28 cellular contexts compared by ENCODE assay signal in the genomic region with DNA sequence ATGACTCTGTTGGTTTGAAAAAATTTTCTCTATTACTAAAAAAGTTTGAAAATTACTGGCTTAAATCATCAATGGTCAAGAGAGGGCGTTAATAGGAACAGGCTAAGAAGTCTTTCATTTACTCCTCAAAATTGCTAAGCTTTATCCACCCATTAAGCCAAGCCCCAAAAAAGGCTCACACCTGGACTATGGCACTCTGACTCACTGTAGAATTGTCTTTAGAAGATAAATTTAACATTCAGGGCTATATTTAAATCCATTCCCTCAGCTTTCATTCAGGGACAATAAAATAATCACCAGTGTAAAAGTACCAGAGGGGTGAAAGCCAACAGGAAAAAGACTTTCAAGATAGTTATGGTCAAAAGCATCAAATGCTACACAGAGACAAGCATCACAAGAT.
"Had no signal": no experiment of that assay in that cellular context is flagged by ENCODE, and none has a peak within 500 bp of the region (broad histone marks: within the 10 kb centered on the region; RNA-seq: fewer than 3 reads in every experiment).

No MANE protein-coding gene starts in this region.

- H3K27ac ChIP-seq: neural progenitor cell, ovary, parathyroid adenoma, psoas muscle, right lobe of liver, sigmoid colon, skin epidermis, suprapubic skin, testis, tibial artery, transverse colon, upper lobe of right lung, vagina had no signal

- H3K4me1 ChIP-seq: parathyroid adenoma, psoas muscle, right lobe of liver, suprapubic skin, testis, tibial artery, upper lobe of right lung, vagina had no signal

- H3K27me3 ChIP-seq: neural progenitor cell, ovary, right lobe of liver, sigmoid colon, suprapubic skin, testis, tibial artery, transverse colon, upper lobe of right lung, vagina had no signal

- H3K9me3 ChIP-seq: ovary, right lobe of liver, suprapubic skin, testis, upper lobe of right lung, vagina had no signal

- H3K4me3 ChIP-seq: neural progenitor cell, ovary, psoas muscle, right lobe of liver, sigmoid colon, skin epidermis, suprapubic skin, testis, tibial artery, transverse colon, upper lobe of right lung, vagina had no signal

- H3K36me3 ChIP-seq: ovary, right lobe of liver, upper lobe of right lung, vagina had no signal

- ATAC-seq: naive thymus-derived CD4-positive, alpha-beta T cell; natural killer cell; psoas muscle; right cardiac atrium; right lobe of liver; stimulated activated effector memory CD8-positive, alpha-beta T cell treated with anti-CD3 and anti-CD28 coated beads, Interleukin-12 subunit alpha, Interleukin-12 subunit beta, amount 100 ng/mL, for 72 hours; stimulated activated naive B cell treated with anti-CD40 and anti-IgM and Interleukin-4, amounts not matched to agents 10 μg/mL and 1 μg/mL and 100 μg/mL, for 72 hours; stimulated activated naive CD8-positive, alpha-beta T cell treated with anti-CD3 and anti-CD28 coated beads, Interleukin-15, amount 100 ng/mL, for 72 hours; upper lobe of right lung had no signal

- DNase-seq: naive thymus-derived CD4-positive, alpha-beta T cell; natural killer cell; occipital lobe; ovary; posterior cingulate gyrus; psoas muscle; right cardiac atrium; right lobe of liver; sigmoid colon; stimulated activated CD4-positive, alpha-beta T cell treated with anti-CD3 and anti-CD28 coated beads, Interleukin-15, amount 100 ng/mL, for 24 hours; stimulated activated CD4-positive, alpha-beta T cell treated with anti-CD3 and anti-CD28 coated beads, Interleukin-2, amount 100 ng/mL, for 24 hours; stimulated activated CD4-positive, alpha-beta T cell treated with anti-CD3 and anti-CD28 coated beads, Interleukin-2, amount 100 ng/mL, for 48 hours; stimulated activated CD4-positive, alpha-beta T cell treated with anti-CD3 and anti-CD28 coated beads, Interleukin-4, amount 100 ng/mL, for 24 hours; stimulated activated naive B cell treated with anti-CD40 and anti-IgM and Interleukin-4, amounts not matched to agents 10 μg/mL and 1 μg/mL and 100 μg/mL, for 72 hours; stimulated activated naive CD4-positive, alpha-beta T cell treated with Interleukin-2 at 50 U/mL for 16 hours; stimulated activated naive CD8-positive, alpha-beta T cell treated with anti-CD3 and anti-CD28 coated beads, Interleukin-15, amount 100 ng/mL, for 72 hours; substantia nigra; testis; tibial artery; transverse colon; upper lobe of right lung had no signal

- FAIRE-seq: urothelium cell line had no signal
